Comparison of ENCODE assay signal across 20 cellular contexts in genomic region chr7:89687266-89687665, GRCh38.
"Had no signal": no experiment of that assay in that cellular context is flagged by ENCODE, and none has a peak within 500 bp of the region (broad histone marks: within the 10 kb centered on the region; RNA-seq: fewer than 3 reads in every experiment).

No MANE protein-coding gene starts in this region.

- H3K27ac ChIP-seq: esophagus squamous epithelium, hepatocyte, psoas muscle, skin epidermis, tibial nerve had no signal

- DNase-seq: activated CD4-positive, alpha-beta memory T cell treated with anti-CD3 and anti-CD28 coated beads for 36 hours; activated CD4-positive, alpha-beta T cell treated with anti-CD3 and anti-CD28 coated beads for 4 hours; activated gamma-delta T cell treated with Interleukin-2 at 50 U/mL for 16 hours; activated T-cell treated with anti-CD3 and anti-CD28 coated beads for 4 hours; amniotic stem cell; dermis blood vessel endothelial cell; effector memory CD4-positive, alpha-beta T cell; esophagus squamous epithelium; islet precursor cell; psoas muscle; right cardiac atrium; stimulated activated naive CD8-positive, alpha-beta T cell treated with anti-CD3 and anti-CD28 coated beads, Interleukin-15, Interleukin-2, amounts not matched to agents 100 U/mL and 50 U/mL, for 24 hours; T-helper 2 cell had no signal

- H3K36me3 Mint-ChIP-seq: activated CD4-positive, alpha-beta memory T cell treated with anti-CD3 and anti-CD28 coated beads for 36 hours; activated naive CD4-positive, alpha-beta T cell treated with anti-CD3 and anti-CD28 coated beads, Interleukin-2, amount 50 U/mL, for 72 hours; mesothelial cell of epicardium had no signal

- H3K36me3 ChIP-seq: esophagus squamous epithelium, tibial nerve had no signal

- H2AFZ ChIP-seq: hepatocyte had no signal

- ATAC-seq: activated naive CD4-positive, alpha-beta T cell treated with anti-CD3 and anti-CD28 coated beads, Interleukin-2, amount 50 U/mL, for 72 hours; psoas muscle; right cardiac atrium; stimulated activated naive CD8-positive, alpha-beta T cell treated with anti-CD3 and anti-CD28 coated beads, Interleukin-15, Interleukin-2, amounts not matched to agents 100 U/mL and 50 U/mL, for 24 hours had no signal

- H3K27me3 ChIP-seq: esophagus squamous epithelium, hepatocyte, tibial nerve had no signal

- H3K4me3 ChIP-seq: esophagus squamous epithelium, hepatocyte, lung, psoas muscle, skin epidermis, tibial nerve had no signal

- H3K27me3 Mint-ChIP-seq: activated CD4-positive, alpha-beta memory T cell treated with anti-CD3 and anti-CD28 coated beads for 36 hours had no signal

- H3K4me2 ChIP-seq: hepatocyte had no signal

- H3K79me2 ChIP-seq: hepatocyte had no signal

- H3K4me1 ChIP-seq: esophagus squamous epithelium, psoas muscle, tibial nerve had no signal

- H3K9me3 Mint-ChIP-seq: activated CD4-positive, alpha-beta memory T cell treated with anti-CD3 and anti-CD28 coated beads for 36 hours; activated naive CD4-positive, alpha-beta T cell treated with anti-CD3 and anti-CD28 coated beads, Interleukin-2, amount 50 U/mL, for 72 hours; activated T-helper 1 cell treated with anti-CD3 and anti-CD28 coated beads, Interleukin-12 subunit alpha, Interleukin-12 subunit beta, Interleukin-2, Interleukin-4 antibody, amounts not matched to agents 30 ng/mL and 10 ng/mL and 1 ng/mL, durations not matched to agents 14 hours and 24 hours and 36 hours; mesothelial cell of epicardium had no signal

- H3K9me3 ChIP-seq: esophagus squamous epithelium, psoas muscle had no signal

- H3K27ac Mint-ChIP-seq: activated CD4-positive, alpha-beta memory T cell treated with anti-CD3 and anti-CD28 coated beads for 36 hours; activated naive CD4-positive, alpha-beta T cell treated with anti-CD3 and anti-CD28 coated beads, Interleukin-2, amount 50 U/mL, for 72 hours; activated T-helper 1 cell treated with anti-CD3 and anti-CD28 coated beads, Interleukin-12 subunit alpha, Interleukin-12 subunit beta, Interleukin-2, Interleukin-4 antibody, amounts not matched to agents 30 ng/mL and 10 ng/mL and 1 ng/mL, durations not matched to agents 14 hours and 24 hours and 36 hours; mesothelial cell of epicardium had no signal

- H3K4me3 Mint-ChIP-seq: activated CD4-positive, alpha-beta memory T cell treated with anti-CD3 and anti-CD28 coated beads for 36 hours; activated T-helper 1 cell treated with anti-CD3 and anti-CD28 coated beads, Interleukin-12 subunit alpha, Interleukin-12 subunit beta, Interleukin-2, Interleukin-4 antibody, amounts not matched to agents 30 ng/mL and 10 ng/mL and 1 ng/mL, durations not matched to agents 14 hours and 24 hours and 36 hours; mesothelial cell of epicardium had no signal
